13 cellular contexts compared by ENCODE assay signal in genomic region chr13:43767351-43767901, GRCh38. TPM values are rescaled to one million over a fixed set of nuclear protein-coding genes. Genes with fewer than 3 reads are reported as not detected.
DNase-seq lines count a peak whose midpoint lies in the region; ATAC-seq and TF ChIP-seq lines count a peak whose summit lies in the region.
"Had no signal": no experiment of that assay in that cellular context is flagged by ENCODE, and none has a peak within 500 bp of the region (broad histone marks: within the 10 kb centered on the region; RNA-seq: fewer than 3 reads in every experiment).

No MANE protein-coding gene starts in this region.

- in situ Hi-C loops in GM23248 (cut with MboI), result no loop called here

- H3K9ac ChIP-seq in GM23248 (no peak overlapping the region), SK-N-SH (no peak overlapping the region), mesendoderm (ENCODE audit: low read length) (no peak overlapping the region)

- H3K79me1 ChIP-seq in mesendoderm (ENCODE audit: low read length), result no peaks in the 10 kb centered on the region

- no peak for TF ChIP-seq CTCF in SK-N-SH (IDR thresholded peaks at IDR 0.05)
- TF ChIP-seq CTCF in heart right ventricle (IDR thresholded peaks at IDR 0.05), result no peak

- CTCF ChIA-PET in SK-N-SH (lab: Yijun Ruan, JAX), result interaction anchor here (0.7 to 1.8 kb wide), 2 partner anchors 19 to 464 kb away, joined by 3 to 4 read pairs; no protein-coding TSS in a partner anchor

- H2BK120ac ChIP-seq in mesendoderm (ENCODE audit: low read depth, low read length), result no peak overlapping the region

- ATAC-seq in heart right ventricle (peak; percentile 80 to 92 (median 90)), sciatic nerve (peak; percentile 92), GM18873 (IDR thresholded peaks at IDR 0.05; ENCODE audit: low FRiP score, unreplicated experiment) (no peak), HG03342 (IDR thresholded peaks at IDR 0.05; ENCODE audit: unreplicated experiment) (no peak)
- ATAC-seq: activated naive CD8-positive, alpha-beta T cell treated with anti-CD3 and anti-CD28 coated beads, Interleukin-2, amount 50 U/mL, for 24 hours; effector memory CD8-positive, alpha-beta T cell had no signal

- peak in 1 of 2 experiments; percentile 94; a peak in 2 of 4 replicates for TF ChIP-seq EP300 in SK-N-SH (IDR thresholded peaks at IDR 0.05; ENCODE audit: borderline replicate concordance in 1 of 2, low read depth in 1 of 2, low read length in 1 of 2)

- H3K4me2 ChIP-seq in GM23248 (ENCODE audit: unreplicated experiment), result peak overlapping the region; percentile 28
- no peak overlapping the region for H3K4me2 ChIP-seq in SK-N-SH
- no peak overlapping the region for H3K4me2 ChIP-seq in mesendoderm (ENCODE audit: low read length)

- H3K9me2 ChIP-seq in GM23248 (ENCODE audit: insufficient read depth) (no peaks in the 10 kb centered on the region; the same call in 1 of the 2 replicates), SK-N-SH (no peaks in the 10 kb centered on the region)

- H3K79me2 ChIP-seq in GM23248 (ENCODE audit: insufficient read depth) (no peaks in the 10 kb centered on the region), SK-N-SH (ENCODE audit: insufficient read depth) (no peaks in the 10 kb centered on the region), mesendoderm (ENCODE audit: control insufficient read depth, insufficient read depth, low read length) (no peaks in the 10 kb centered on the region)

- no peaks in the 10 kb centered on the region for H3K27me3 ChIP-seq in GM23248 (replicated peaks; ENCODE audit: insufficient read depth)
- no peaks in the 10 kb centered on the region for H3K27me3 ChIP-seq in SK-N-SH (ENCODE audit: insufficient read depth)
- H3K27me3 ChIP-seq in heart right ventricle, result no peaks in the 10 kb centered on the region
- H3K27me3 ChIP-seq in mesendoderm (ENCODE audit: insufficient read depth, low read length, poor library complexity), result no peaks in the 10 kb centered on the region

- H3K4me3 ChIP-seq in GM23248 (no peak overlapping the region), SK-N-SH (ENCODE audit: low read depth in 2 of 2, low read length in 1 of 2) (no peak overlapping the region), heart right ventricle (peak overlapping the region in 1 of 10 donors; percentile 3), mesendoderm (ENCODE audit: low read length) (no peak overlapping the region)

- intact Hi-C loops in heart right ventricle (cut with DNase I), result loop anchor here in 2 of 10 donors (5.0 kb wide), 2 partner anchors 70 to 80 kb away; no protein-coding TSS in a partner anchor
- intact Hi-C loops in sciatic nerve (cut with DNase I), result no loop called here

- DNase-seq in GM23248 (peak; percentile 33), SK-N-SH (peak; percentile 76), heart right ventricle (peak; percentile 21 to 34), sciatic nerve (ENCODE audit: low spot score) (no peak), DMS153 treated with DMSO at 0.1 percent for 48 hours (lab: John Stamatoyannopoulos, UW; ENCODE audit: unreplicated experiment) (no peak), mesendoderm (no peak)
- DNase-seq: activated naive CD8-positive, alpha-beta T cell treated with anti-CD3 and anti-CD28 coated beads, Interleukin-2, amount 50 U/mL, for 24 hours; CD4-positive, CD25-positive, alpha-beta regulatory T cell; effector memory CD8-positive, alpha-beta T cell; RPMI8226; stimulated activated CD4-positive, alpha-beta T cell treated with anti-CD3 and anti-CD28 coated beads, Interleukin-12 subunit alpha, Interleukin-12 subunit beta, amount 100 ng/mL, for 4 hours had no signal

- no peak overlapping the region for H3K23ac ChIP-seq in mesendoderm (ENCODE audit: low read length)

- H3F3A ChIP-seq in GM23248 (ENCODE audit: insufficient read depth) (no peaks in the 10 kb centered on the region), SK-N-SH (replicated peaks; ENCODE audit: insufficient read depth) (no peaks in the 10 kb centered on the region)

- no peaks in the 10 kb centered on the region for H3K36me3 ChIP-seq in GM23248 (ENCODE audit: low read depth)
- H3K36me3 ChIP-seq in SK-N-SH (replicated peaks in 1 of 2; ENCODE audit: control insufficient read depth in 1 of 2, insufficient read depth in 2 of 2, low read length in 1 of 2), result no peaks in the 10 kb centered on the region
- no peaks in the 10 kb centered on the region for H3K36me3 ChIP-seq in heart right ventricle
- H3K36me3 ChIP-seq in mesendoderm (ENCODE audit: control insufficient read depth, insufficient read depth, low read length), result no peaks in the 10 kb centered on the region

- H3K4me1 ChIP-seq in GM23248 (ENCODE audit: insufficient read depth) (0 out of 2 replicates have a peak, but pooled peaks cover 4% of the 10 kb centered on the region), SK-N-SH (ENCODE audit: control insufficient read depth in 1 of 2, insufficient read depth in 2 of 2, low read depth in 1 of 2, low read length in 1 of 2) (peaks cover 0 to 32% of the 10 kb centered on the region in 2 experiments; a peak in 2 of 4 replicates), heart right ventricle (peaks cover 0 to 50% (median 24%) of the 10 kb centered on the region in 9 donors), mesendoderm (ENCODE audit: control insufficient read depth, low read depth, low read length) (peaks cover 6% of the 10 kb centered on the region)

- no peak overlapping the region for H2BK15ac ChIP-seq in mesendoderm (replicated peaks; ENCODE audit: low read depth)

- H3K27ac ChIP-seq in GM23248, result no peak overlapping the region
- H3K27ac ChIP-seq in SK-N-SH (ENCODE audit: low read depth in 2 of 2, low read length in 1 of 2), result peak overlapping the region in 1 of 2 experiments; percentile 89; a peak in 2 of 4 replicates
- H3K27ac ChIP-seq in heart right ventricle, result peak overlapping the region; percentile 4 to 86 (median 73)
- no peak overlapping the region for H3K27ac ChIP-seq in mesendoderm (ENCODE audit: low read depth, low read length)

- no peak overlapping the region for H4K5ac ChIP-seq in mesendoderm (ENCODE audit: low read length)

- POLR2A ChIA-PET in SK-N-SH (lab: Yijun Ruan, JAX), result interaction anchor here (0.7 to 2.0 kb wide), 2 partner anchors 19 to 102 kb away, joined by 3 to 5 read pairs; partner anchors contain the start of gene ENOX1

- no peak overlapping the region for H3K4ac ChIP-seq in mesendoderm (ENCODE audit: low read depth, low read length)

- no peaks in the 10 kb centered on the region for H3K9me3 ChIP-seq in GM23248 (ENCODE audit: low read depth)
- H3K9me3 ChIP-seq in SK-N-SH, result no peaks in the 10 kb centered on the region
- H3K9me3 ChIP-seq in heart right ventricle, result no peaks in the 10 kb centered on the region

- H4K20me1 ChIP-seq in GM23248 (ENCODE audit: insufficient read depth), result no peaks in the 10 kb centered on the region
- no peaks in the 10 kb centered on the region for H4K20me1 ChIP-seq in SK-N-SH (ENCODE audit: insufficient read depth)

- H2BK5ac ChIP-seq in mesendoderm (ENCODE audit: low read length), result no peak overlapping the region

- no peak for TF ChIP-seq RAD21 in SK-N-SH (IDR thresholded peaks at IDR 0.05; ENCODE audit: low read length)

- no peak overlapping the region for H3K56ac ChIP-seq in mesendoderm (ENCODE audit: low read length)

- H2AK5ac ChIP-seq in mesendoderm (ENCODE audit: low read length), result no peak overlapping the region

- H2AFZ ChIP-seq in GM23248, result peak overlapping the region; percentile 11; the same call in 1 of the 2 replicates
- no peak overlapping the region for H2AFZ ChIP-seq in SK-N-SH (ENCODE audit: low read depth)

- WGBS in GM23248 (ENCODE audit: low coverage in 1 of 2, low lambda C conversion rate in 2 of 2, missing lambda C conversion rate in 2 of 2), 2 experiments, result 21 to 34% methylated on average over 2 of the region's 2 CpGs
- WGBS in SK-N-SH (ENCODE audit: low lambda C conversion rate), result 48% methylated on average over 2 of the region's 2 CpGs
- WGBS in heart right ventricle, 2 donors, result 28 to 31% methylated on average over 2 of the region's 2 CpGs
- WGBS in mesendoderm (ENCODE audit: extremely low coverage, insufficient coverage, low lambda C conversion rate), result no CpG with 5 or more reads among the region's 2 CpGs

- H3K18ac ChIP-seq in mesendoderm (ENCODE audit: low read length), result no peak overlapping the region

- H4K8ac ChIP-seq in mesendoderm (ENCODE audit: low read depth, low read length), result no peak overlapping the region

TF ChIP-seq in SK-N-SH, 30 proteins besides CTCF, POLR2A, EP300 and RAD21 (continues in another document):
- TF ChIP-seq TAF1 (IDR thresholded peaks at IDR 0.05; ENCODE audit: borderline replicate concordance, low read depth, low read length) (no peak), CHD2 (IDR thresholded peaks at IDR 0.05; ENCODE audit: low read length, partially characterized antibody) (peak; percentile 88), RFX5 (IDR thresholded peaks at IDR 0.05; ENCODE audit: low read length) (no peak), NFIC (IDR thresholded peaks at IDR 0.05; ENCODE audit: borderline replicate concordance) (0 out of 2 replicates have a peak, but pooled peaks have one; percentile 22), NRF1 (IDR thresholded peaks at IDR 0.05; ENCODE audit: low read depth, low read length) (no peak), GATA2 (CRISPR knock-in tag; IDR thresholded peaks at IDR 0.05) (peak; percentile 92), EZH2phosphoT487 (IDR thresholded peaks at IDR 0.05; ENCODE audit: borderline replicate concordance, low read depth) (no peak), ELF1 (IDR thresholded peaks at IDR 0.05) (no peak), USF1 (IDR thresholded peaks at IDR 0.05; ENCODE audit: borderline replicate concordance, low read depth) (no peak), GABPA (IDR thresholded peaks at IDR 0.05; ENCODE audit: low read depth) (no peak), FOXM1 (IDR thresholded peaks at IDR 0.05; ENCODE audit: low read depth) (no peak), SMC3 (IDR thresholded peaks at IDR 0.05; ENCODE audit: low read depth, low read length) (no peak), JUND (IDR thresholded peaks at IDR 0.05) (no peak)

RNA-seq across cellular contexts. Expression of gene ENOX1, which starts 19.3 kb away (rescaled TPM):
- total RNA-seq in GM23248 (2014; rRNA removed; shearing (Covaris generic)), result 1.8 and 2.7 TPM in 2 replicates
- polyA plus RNA-seq in GM23248 (2016; fragmentation: Nextera tagmentation; extraction: Ambion mirVana) (2.4 and 3.2 TPM in 2 replicates), SK-N-SH (2012; rRNA removed) (5.8 and 6.6 TPM in 2 replicates), heart right ventricle (1 to 10 TPM; 2.0 to 2.1 TPM)
- 7.6 and 8.1 TPM in 2 replicates for polyA plus RNA-seq in SK-N-SH (2012; cell fraction: cytosol; rRNA removed)
- polyA plus RNA-seq in SK-N-SH (2012; cell fraction: nucleus; rRNA removed), result 5.1 and 5.5 TPM in 2 replicates
- total RNA-seq in heart right ventricle (10 to 100 TPM in 2 of 10 donors, 1 to 10 TPM in 8; 3.1 to 10.4 (median 7.7) TPM), sciatic nerve (4.3 TPM)
- polyA plus RNA-seq in mesendoderm (2013, experiment 1 of 2), result 0.14 TPM
- 0.18 TPM for polyA plus RNA-seq in mesendoderm (2013, experiment 2 of 2)
- total RNA-seq: CD4-positive, CD25-positive, alpha-beta regulatory T cell had no signal

Comparison
In these comparisons a context has a peak if more than half of its experiments do, and no peak if none do; other contexts are left out.
1. DNase-seq: peak in GM23248 (single experiment), SK-N-SH (single experiment) and heart right ventricle (2 of 2); none in sciatic nerve (single experiment), DMS153 treated with DMSO at 0.1 percent for 48 hours (single experiment) and mesendoderm (single experiment).
2. H3K27ac ChIP-seq: peak in heart right ventricle (10 of 10); none in GM23248 (single experiment) and mesendoderm (single experiment).
3. ATAC-seq: peak in heart right ventricle (8 of 8) and sciatic nerve (single experiment); none in GM18873 (single experiment) and HG03342 (single experiment).